8 cellular contexts compared by ENCODE assay signal in the genomic region with DNA sequence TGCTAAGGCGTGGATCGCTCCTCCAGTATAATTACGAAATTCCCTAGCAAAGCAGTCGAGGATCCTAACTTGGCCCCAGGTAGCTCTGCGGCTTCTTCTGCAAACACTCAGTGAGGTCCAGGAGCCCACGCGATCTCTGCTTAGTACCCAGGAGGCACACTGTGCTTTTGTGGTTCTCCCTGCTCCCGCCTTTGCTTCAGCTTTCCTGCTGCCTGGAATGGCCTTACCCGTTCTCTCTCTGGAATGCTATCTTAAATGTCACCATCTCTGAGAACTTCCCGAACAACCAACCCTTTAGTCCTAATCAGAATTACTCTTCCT. TPM values are rescaled to one million over a fixed set of nuclear protein-coding genes. Genes with fewer than 3 reads are reported as not detected.
A peak's percentile ranks its signal among the peaks of the same experiment; 100 is the strongest.
DNase-seq lines count a peak whose midpoint lies in the region; ATAC-seq and TF ChIP-seq lines count a peak whose summit lies in the region.

No MANE protein-coding gene starts in this region.

- no peak for TF ChIP-seq CTCF in WERI-Rb-1 (IDR thresholded peaks at IDR 0.05; ENCODE audit: low read depth, low read length)
- TF ChIP-seq CTCF in foreskin fibroblast (IDR thresholded peaks at IDR 0.05; ENCODE audit: low read depth, low read length) = no peak
- no peak for TF ChIP-seq CTCF in osteocyte (IDR thresholded peaks at IDR 0.05)

- no peaks in the 10 kb centered on the region for H3K36me3 ChIP-seq in WERI-Rb-1

- no peaks in the 10 kb centered on the region for H3K9me3 Mint-ChIP-seq in osteocyte (ENCODE audit: unreplicated experiment)

- DNase-seq in NCI-H2227 treated with DMSO at 0.1 percent for 48 hours (lab: John Stamatoyannopoulos, UW) = peak; percentile 16
- DNase-seq in NCI-H2227 (lab: John Stamatoyannopoulos, UW; ENCODE audit: unreplicated experiment) = no peak
- peak; percentile 39 for DNase-seq in WERI-Rb-1
- DNase-seq in foreskin fibroblast = no peak
- DNase-seq in osteocyte (ENCODE audit: extremely low spot score, unreplicated experiment) = no peak
- DNase-seq in retina = no peak

- ATAC-seq in HG03432 (IDR thresholded peaks at IDR 0.05; ENCODE audit: unreplicated experiment) (peak; percentile 1), HG02623 (IDR thresholded peaks at IDR 0.05; ENCODE audit: unreplicated experiment) (no peak)

- peak overlapping the region; percentile 87 for H3K4me3 ChIP-seq in WERI-Rb-1 (ENCODE audit: low read depth, low read length)
- peak overlapping the region; percentile 80 to 98 for H3K4me3 ChIP-seq in foreskin fibroblast (ENCODE audit: low read depth in 1 of 2, low read length in 2 of 2)

- H3K4me3 Mint-ChIP-seq in osteocyte (ENCODE audit: unreplicated experiment) = peak overlapping the region; percentile 100

- H3K36me3 Mint-ChIP-seq in osteocyte (ENCODE audit: unreplicated experiment) = peaks cover 6% of the 10 kb centered on the region

- H3K27ac ChIP-seq in WERI-Rb-1 = peak overlapping the region; percentile 87

- H3K27me3 ChIP-seq in WERI-Rb-1 (ENCODE audit: insufficient read depth, low read depth, severe bottlenecking) = no peaks in the 10 kb centered on the region

- H3K27ac Mint-ChIP-seq in osteocyte (ENCODE audit: unreplicated experiment) = peak overlapping the region; percentile 99

- H3K9me3 ChIP-seq in WERI-Rb-1 (ENCODE audit: severe bottlenecking) = no peaks in the 10 kb centered on the region

- no peaks in the 10 kb centered on the region for H3K27me3 Mint-ChIP-seq in osteocyte (ENCODE audit: unreplicated experiment)

- H3K4me1 Mint-ChIP-seq in osteocyte (ENCODE audit: unreplicated experiment) = peaks cover 22% of the 10 kb centered on the region

RNA-seq across cellular contexts. Expression of a gene that starts 0.6 kb away (rescaled TPM):
- total RNA-seq in osteocyte = 20.3 and 22.6 TPM in 2 replicates

RNA-seq across cellular contexts. Expression of a gene that starts 0.9 kb away (rescaled TPM):
- 24.6 and 24.7 TPM in 2 replicates for total RNA-seq in osteocyte

Comparison
In these comparisons a context has a peak if more than half of its experiments do, and no peak if none do; other contexts are left out.
1. DNase-seq: peak in NCI-H2227 treated with DMSO at 0.1 percent for 48 hours (single experiment) and WERI-Rb-1 (single experiment); none in NCI-H2227 (single experiment), foreskin fibroblast (0 of 2), osteocyte (single experiment) and retina (single experiment).